19 cellular contexts compared by ENCODE assay signal in the genomic region with DNA sequence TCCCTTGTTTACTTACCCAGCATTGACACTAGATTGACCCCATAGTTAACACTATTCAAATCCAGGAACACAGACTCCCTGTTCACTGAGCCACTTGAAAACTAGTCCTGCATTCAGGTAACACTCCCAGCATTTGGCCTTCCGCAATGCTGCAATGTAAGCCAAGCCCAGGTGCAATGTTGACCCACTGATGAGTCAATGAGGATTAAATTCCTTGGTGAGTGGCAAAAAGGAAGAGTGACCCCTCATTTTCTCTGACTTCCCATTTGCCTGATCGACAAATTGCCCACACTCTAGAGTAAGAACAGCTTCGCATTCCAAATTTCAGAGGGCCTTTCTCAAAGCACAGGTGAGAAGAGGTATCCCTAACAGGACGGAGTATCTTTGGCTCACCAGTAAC.
DNase-seq lines count a peak whose midpoint lies in the region; ATAC-seq and TF ChIP-seq lines count a peak whose summit lies in the region.
"Had no signal": no experiment of that assay in that cellular context is flagged by ENCODE, and none has a peak within 500 bp of the region (broad histone marks: within the 10 kb centered on the region; RNA-seq: fewer than 3 reads in every experiment).

No MANE protein-coding gene starts in this region.

- 41% methylated on average over 4 of the region's 4 CpGs for WGBS in esophagus muscularis mucosa
- WGBS in smooth muscle cell (ENCODE audit: low lambda C conversion rate), result 53% methylated on average over 4 of the region's 4 CpGs

- H3K4me1 ChIP-seq in Karpas-422 (ENCODE audit: low read length) (peaks cover 27% of the 10 kb centered on the region), esophagus muscularis mucosa (no peaks in the 10 kb centered on the region), smooth muscle cell (ENCODE audit: low read depth) (peaks cover 11% of the 10 kb centered on the region)

- no peaks in the 10 kb centered on the region for H3K36me3 ChIP-seq in Karpas-422 (ENCODE audit: insufficient read depth, low read length)
- no peaks in the 10 kb centered on the region for H3K36me3 ChIP-seq in esophagus muscularis mucosa
- H3K36me3 ChIP-seq in smooth muscle cell (ENCODE audit: low read depth), result no peaks in the 10 kb centered on the region

- intact Hi-C loops in esophagus muscularis mucosa (cut with DNase I), result no loop called here

- H3K27me3 ChIP-seq in Karpas-422 (ENCODE audit: low read length) (no peaks in the 10 kb centered on the region), esophagus muscularis mucosa (no peaks in the 10 kb centered on the region), smooth muscle cell (ENCODE audit: low read depth) (no peaks in the 10 kb centered on the region)

- H3K4me3 ChIP-seq in Karpas-422 (ENCODE audit: low read length), result no peak overlapping the region
- no peak overlapping the region for H3K4me3 ChIP-seq in esophagus muscularis mucosa
- H3K4me3 ChIP-seq in smooth muscle cell, result no peak overlapping the region

- H2AFZ ChIP-seq in Karpas-422 (ENCODE audit: low read length) (no peak overlapping the region), smooth muscle cell (ENCODE audit: low read depth) (no peak overlapping the region)

- H4K20me1 ChIP-seq in Karpas-422 (ENCODE audit: insufficient read depth, low read depth, low read length) (no peaks in the 10 kb centered on the region), smooth muscle cell (ENCODE audit: low read depth) (no peaks in the 10 kb centered on the region)

- TF ChIP-seq EP300 in esophagus muscularis mucosa (IDR thresholded peaks at IDR 0.05), result no peak

- no peaks in the 10 kb centered on the region for H3F3A ChIP-seq in smooth muscle cell (ENCODE audit: low read depth)

- H3K27ac ChIP-seq in Karpas-422 (ENCODE audit: low read length), result peak overlapping the region; percentile 85
- H3K27ac ChIP-seq in esophagus muscularis mucosa (replicated peaks in 1 of 4), result no peak overlapping the region
- no peak overlapping the region for H3K27ac ChIP-seq in smooth muscle cell (ENCODE audit: low read depth)
- H3K27ac ChIP-seq: C4-2B had no signal

- H3K9me3 ChIP-seq in Karpas-422 (ENCODE audit: low read length), result no peaks in the 10 kb centered on the region
- no peaks in the 10 kb centered on the region for H3K9me3 ChIP-seq in esophagus muscularis mucosa
- H3K9me3 ChIP-seq in smooth muscle cell (replicated peaks; ENCODE audit: low read depth), result no peaks in the 10 kb centered on the region

- H3K4me2 ChIP-seq in Karpas-422 (ENCODE audit: low read depth, low read length, poor library complexity, severe bottlenecking) (peak overlapping the region; percentile 23), smooth muscle cell (no peak overlapping the region)

- H3K79me2 ChIP-seq in Karpas-422 (ENCODE audit: low read length) (no peaks in the 10 kb centered on the region), smooth muscle cell (ENCODE audit: low read depth) (no peaks in the 10 kb centered on the region)

- no peak for TF ChIP-seq POLR2A in esophagus muscularis mucosa (IDR thresholded peaks at IDR 0.05; ENCODE audit: low read depth)

- H3K9me2 ChIP-seq in Karpas-422 (replicated peaks; ENCODE audit: insufficient read depth, low read length), result no peaks in the 10 kb centered on the region

- no peak overlapping the region for H3K9ac ChIP-seq in Karpas-422 (ENCODE audit: low read length)
- no peak overlapping the region for H3K9ac ChIP-seq in smooth muscle cell (ENCODE audit: low read depth)

- ATAC-seq in HG03159 (IDR thresholded peaks at IDR 0.05; ENCODE audit: unreplicated experiment), result no peak
- ATAC-seq: sciatic nerve had no signal

- peak; percentile 83 for DNase-seq in COLO668 (lab: John Stamatoyannopoulos, UW; ENCODE audit: unreplicated experiment)
- DNase-seq in Karpas-422, result no peak
- DNase-seq in NCI-H510A treated with DMSO at 0.1 percent for 48 hours (lab: John Stamatoyannopoulos, UW), result peak; percentile 97
- DNase-seq in esophagus muscularis mucosa (ENCODE audit: extremely low spot score), result peak; percentile 29
- no peak for DNase-seq in smooth muscle cell (lab: John Stamatoyannopoulos, UW; ENCODE audit: unreplicated experiment)
- DNase-seq in activated CD4-positive, alpha-beta T cell treated with anti-CD3 and anti-CD28 coated beads for 1 hour, result no peak
- DNase-seq in putamen (ENCODE audit: low spot score), result no peak
- DNase-seq: activated CD4-positive, CD25-positive, alpha-beta regulatory T cell; activated gamma-delta T cell treated with Interleukin-2 at 50 U/mL for 16 hours; amniotic stem cell; DND-41; effector CD8-positive, alpha-beta T cell; HCEC 1CT; kidney glomerular epithelial cell; NCI-H1694; Right ventricle myocardium superior had no signal

- TF ChIP-seq CTCF in esophagus muscularis mucosa (IDR thresholded peaks at IDR 0.05) (no peak), smooth muscle cell (IDR thresholded peaks at IDR 0.05; ENCODE audit: borderline replicate concordance, insufficient read depth, poor library complexity, severe bottlenecking) (no peak)

Comparison
In these comparisons a context has a peak if more than half of its experiments do, and no peak if none do; other contexts are left out.
1. DNase-seq: peak in COLO668 (single experiment), NCI-H510A treated with DMSO at 0.1 percent for 48 hours (single experiment) and esophagus muscularis mucosa (single experiment); none in Karpas-422 (single experiment), smooth muscle cell (single experiment), activated CD4-positive, alpha-beta T cell treated with anti-CD3 and anti-CD28 coated beads for 1 hour (single experiment) and putamen (single experiment).